16 cellular contexts compared by ENCODE assay signal in the genomic region with DNA sequence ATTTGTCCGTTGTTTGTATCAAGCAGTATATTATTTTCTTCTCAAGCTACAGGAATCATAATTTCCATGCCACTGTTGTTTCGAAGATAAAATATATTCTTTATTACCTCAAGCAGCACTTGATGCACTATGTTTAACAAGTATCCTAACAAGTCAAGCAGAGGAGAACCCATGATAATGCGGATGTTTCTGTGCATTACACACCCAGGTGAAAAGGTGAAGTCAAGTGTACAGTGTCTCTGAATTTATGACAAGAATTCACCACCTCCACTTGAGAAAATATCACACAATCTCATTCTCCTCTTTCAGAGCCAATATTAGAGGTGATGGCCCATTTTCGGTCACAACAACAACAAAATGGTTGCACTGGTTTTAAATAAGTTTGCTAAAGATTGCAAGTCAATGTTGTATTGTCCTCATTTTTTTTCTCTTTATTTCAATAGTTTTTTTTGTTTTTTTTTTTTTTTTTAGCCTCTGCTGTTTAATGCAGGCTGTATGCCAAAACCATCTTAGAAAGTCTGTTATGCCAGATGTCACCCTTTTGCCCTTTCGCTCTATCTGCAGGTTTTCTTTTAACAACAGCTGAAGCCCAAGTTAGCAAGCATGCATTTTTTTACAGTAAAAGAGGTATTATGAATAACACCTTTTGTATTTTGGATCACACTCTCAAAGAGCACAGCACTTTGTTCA.
A peak's percentile ranks its signal among the peaks of the same experiment; 100 is the strongest.
DNase-seq lines count a peak whose midpoint lies in the region; ATAC-seq, FAIRE-seq and TF ChIP-seq lines count a peak whose summit lies in the region.
"Had no signal": no experiment of that assay in that cellular context is flagged by ENCODE, and none has a peak within 500 bp of the region (broad histone marks: within the 10 kb centered on the region; RNA-seq: fewer than 3 reads in every experiment).

No MANE protein-coding gene starts in this region.

- H3K4me3 ChIP-seq in astrocyte of the spinal cord (ENCODE audit: low read depth, low read length) (no peak overlapping the region), pancreas (peak overlapping the region in 1 of 4 donors; percentile 10), aorta (ENCODE audit: low read length in 2 of 2) (no peak overlapping the region)
- H3K4me3 ChIP-seq: left ventricle myocardium inferior, MG63, upper lobe of right lung had no signal

- intact Hi-C loops in pancreas (cut with DNase I) (no loop called here), aorta (cut with DNase I) (no loop called here)

- TF ChIP-seq CTCF in astrocyte of the spinal cord (IDR thresholded peaks at IDR 0.05; ENCODE audit: low read depth, low read length): no peak
- TF ChIP-seq CTCF in pancreas (IDR thresholded peaks at IDR 0.05): no peak

- 54 to 57% methylated on average over 5 of the region's 5 CpGs for WGBS in pancreas, 2 donors
- 75 to 77% methylated on average over 5 of the region's 5 CpGs for WGBS in aorta, 2 donors

- peak in 2 of 3 experiments; percentile 29 to 69 for DNase-seq in NCI-H1417 (lab: John Stamatoyannopoulos, UW)
- no peak for DNase-seq in NCI-H1417 treated with DMSO at 0.1 percent for 48 hours (lab: John Stamatoyannopoulos, UW)
- DNase-seq in NCI-H2227 (lab: John Stamatoyannopoulos, UW; ENCODE audit: unreplicated experiment): peak; percentile 77
- DNase-seq in astrocyte of the spinal cord (ENCODE audit: low read depth, low spot score): peak; percentile 53
- DNase-seq in pancreas: no peak
- DNase-seq in OCI-M1 (lab: John Stamatoyannopoulos, UW): no peak
- DNase-seq in aorta: no peak
- DNase-seq: activated CD4-positive, alpha-beta T cell treated with anti-CD3 and anti-CD28 coated beads, Interleukin-2, amount 10 ng/mL, durations not matched to agents 7 days and 5 days; head of caudate nucleus; left ventricle myocardium inferior; MG63; nucleus accumbens; upper lobe of right lung had no signal

- ATAC-seq in pancreas (peak; percentile 38 to 75 (median 70)), HG03097 (IDR thresholded peaks at IDR 0.05; ENCODE audit: low FRiP score, unreplicated experiment) (no peak), aorta (ENCODE audit: low FRiP score) (no peak)
- ATAC-seq: upper lobe of right lung had no signal

- no peaks in the 10 kb centered on the region for H3K27me3 ChIP-seq in pancreas
- no peaks in the 10 kb centered on the region for H3K27me3 ChIP-seq in aorta (ENCODE audit: control insufficient read depth in 1 of 2, insufficient read depth in 2 of 2, low read length in 1 of 2)
- H3K27me3 ChIP-seq: MG63, upper lobe of right lung had no signal

- H3K4me1 ChIP-seq in pancreas: peaks cover 0 to 14% (median 10%) of the 10 kb centered on the region in 3 donors
- H3K4me1 ChIP-seq in aorta (ENCODE audit: control insufficient read depth in 1 of 2, insufficient read depth in 2 of 2, low read length in 2 of 2): no peaks in the 10 kb centered on the region
- H3K4me1 ChIP-seq: upper lobe of right lung had no signal

- H3K9me3 ChIP-seq in pancreas: no peaks in the 10 kb centered on the region
- H3K9me3 ChIP-seq in aorta (ENCODE audit: control insufficient read depth, low read length): no peaks in the 10 kb centered on the region
- H3K9me3 ChIP-seq: left ventricle myocardium inferior, MG63, upper lobe of right lung had no signal

- H3K36me3 ChIP-seq in pancreas: no peaks in the 10 kb centered on the region
- H3K36me3 ChIP-seq in aorta (ENCODE audit: control insufficient read depth in 1 of 2, insufficient read depth in 2 of 2, low read length in 1 of 2): no peaks in the 10 kb centered on the region
- H3K36me3 ChIP-seq: left ventricle myocardium inferior, MG63, upper lobe of right lung had no signal

- FAIRE-seq in pancreas (lab: Jason Lieb, UNC): no peak
- FAIRE-seq: A204.1, GM12891 had no signal

- in situ Hi-C loops in astrocyte of the spinal cord (cut with HindIII; ENCODE audit: low sequenced_read_pairs): no loop called here

- peak overlapping the region in 3 of 4 donors; percentile 17 to 62 (median 59) for H3K27ac ChIP-seq in pancreas
- H3K27ac ChIP-seq in aorta (ENCODE audit: low read depth in 1 of 2, low read length in 2 of 2): no peak overlapping the region
- H3K27ac ChIP-seq: left ventricle myocardium inferior, upper lobe of right lung had no signal

Comparison
In these comparisons a context has a peak if more than half of its experiments do, and no peak if none do; other contexts are left out.
1. DNase-seq: peak in NCI-H1417 (2 of 3), NCI-H2227 (single experiment) and astrocyte of the spinal cord (single experiment); none in NCI-H1417 treated with DMSO at 0.1 percent for 48 hours (single experiment), pancreas (0 of 6), OCI-M1 (single experiment) and aorta (0 of 2).
2. ATAC-seq: peak in pancreas (4 of 4); none in HG03097 (single experiment) and aorta (single experiment).
3. H3K27ac ChIP-seq: peak in pancreas (3 of 4); none in aorta (0 of 2).